In genomic region chr1:10046356-10047085, GRCh38 we compare ENCODE assay signal across 14 cellular contexts. TPM values are rescaled to one million over a fixed set of nuclear protein-coding genes. Genes with fewer than 3 reads are reported as not detected.
A peak's percentile ranks its signal among the peaks of the same experiment; 100 is the strongest.
DNase-seq lines count a peak whose midpoint lies in the region; ATAC-seq and TF ChIP-seq lines count a peak whose summit lies in the region.
"Had no signal": no experiment of that assay in that cellular context is flagged by ENCODE, and none has a peak within 500 bp of the region (broad histone marks: within the 10 kb centered on the region; RNA-seq: fewer than 3 reads in every experiment).

No MANE protein-coding gene starts in this region.

- POLR2A ChIA-PET in HEK293 (lab: Yijun Ruan, JAX), result no interaction called here
- POLR2A ChIA-PET in HEK293T (lab: Yijun Ruan, JAX), result no interaction called here

- TF ChIP-seq EP300 in stomach (IDR thresholded peaks at IDR 0.05), result no peak

- H3K4me1 ChIP-seq in HEK293 (ENCODE audit: control insufficient read depth, insufficient read depth, low read length) (no peaks in the 10 kb centered on the region), stomach (peaks cover 17 to 66% (median 28%) of the 10 kb centered on the region in 4 donors)

- CTCF ChIA-PET in HEK293 (lab: Yijun Ruan, JAX) (interaction anchor here (0.6 to 1.5 kb wide), 4 partner anchors 41 to 164 kb away, joined by 3 to 5 read pairs (median 3); partner anchors contain the start of gene KIF1B), HEK293T (lab: Yijun Ruan, JAX) (interaction anchor here (0.6 kb wide), 2 partner anchors 14 to 18 kb away, joined by 3 to 4 read pairs; partner anchors contain the start of gene UBE4B)

- H3K9me3 ChIP-seq in HEK293 (ENCODE audit: control insufficient read depth, insufficient read depth, low read depth, low read length) (no peaks in the 10 kb centered on the region), stomach (no peaks in the 10 kb centered on the region)
- H3K9me3 ChIP-seq: spleen had no signal

- H3K4me3 ChIP-seq in HEK293 (ENCODE audit: low read depth, low read length), result no peak overlapping the region
- no peak overlapping the region for H3K4me3 ChIP-seq in stomach
- H3K4me3 ChIP-seq: spleen had no signal

- peak; percentile 60 for DNase-seq in cerebellum (ENCODE audit: low spot score)
- no peak for DNase-seq in stomach
- DNase-seq in middle frontal gyrus (ENCODE audit: extremely low spot score, low spot score), result no peak
- no peak for DNase-seq in activated T-cell treated with anti-CD3 and anti-CD28 coated beads, Interleukin-2, amount 50 U/mL, for 48 hours
- no peak for DNase-seq in HEK293T (ENCODE audit: extremely low spot score)
- DNase-seq: activated CD4-positive, alpha-beta memory T cell treated with anti-CD3 and anti-CD28 coated beads, Interleukin-2, amount 10 ng/mL, durations not matched to agents 7 days and 5 days; activated naive CD4-positive, alpha-beta T cell treated with anti-CD3 and anti-CD28 coated beads, Interleukin-2, amount 50 U/mL, for 16 hours; CD8-positive, alpha-beta memory T cell; NCI-H510A; spleen had no signal

- 67 to 80% (median 70%) methylated on average over 8 of the region's 8 CpGs for WGBS in stomach, 5 donors

- TF ChIP-seq POLR2A in stomach (IDR thresholded peaks at IDR 0.05), result no peak

- peaks cover 0 to 12% of the 10 kb centered on the region in 2 experiments; a peak in 1 of 3 replicates for H3K36me3 ChIP-seq in HEK293 (ENCODE audit: control insufficient read depth in 2 of 2, insufficient read depth in 1 of 2, low read length in 2 of 2)
- H3K36me3 ChIP-seq in stomach, result peaks cover 0 to 49% (median 35%) of the 10 kb centered on the region in 4 donors

- ATAC-seq in GM21737 (IDR thresholded peaks at IDR 0.05; ENCODE audit: unreplicated experiment), result no peak

- intact Hi-C loops in stomach (cut with DNase I; ENCODE audit: low total_unique reads), result no loop called here

- H3K27me3 ChIP-seq in layer of hippocampus (ENCODE audit: control insufficient read depth, insufficient read depth, low read length) (no peaks in the 10 kb centered on the region), stomach (no peaks in the 10 kb centered on the region)
- H3K27me3 ChIP-seq: spleen had no signal

- TF ChIP-seq CTCF in HEK293 (tag by site-specific recombination; IDR thresholded peaks at IDR 0.05), result no peak
- no peak for TF ChIP-seq CTCF in stomach (IDR thresholded peaks at IDR 0.05)

- H3K27ac ChIP-seq in HEK293 (ENCODE audit: extremely low read depth, low read depth, low read length) (no peak overlapping the region), layer of hippocampus (ENCODE audit: low read depth, low read length) (peak overlapping the region; percentile 43), stomach (peak overlapping the region in 3 of 5 donors; percentile 41 to 66 (median 48))
- H3K27ac ChIP-seq: epithelial cell of prostate, spleen had no signal

TF ChIP-seq in HEK293, 187 proteins besides CTCF, POLR2A, EP300 and RAD21:
- TF ChIP-seq PRDM1 (tag by site-specific recombination; IDR thresholded peaks at IDR 0.05) (0 out of 2 replicates have a peak, but pooled peaks have one; percentile 4), ZNF558 (tag by site-specific recombination; IDR thresholded peaks at IDR 0.05) (no peak)

TF ChIP-seq in HEK293T, 16 proteins besides CTCF, POLR2A, EP300 and RAD21:
- TF ChIP-seq FOXK2 (IDR thresholded peaks at IDR 0.05), result no peak
- no peak for TF ChIP-seq TARDBP (IDR thresholded peaks at IDR 0.05)
- no peak for TF ChIP-seq L3MBTL2 (conservative IDR thresholded peaks at IDR 0.05)
- TF ChIP-seq FOXA1 (IDR thresholded peaks at IDR 0.05), result no peak
- no peak for TF ChIP-seq ARNT (IDR thresholded peaks at IDR 0.05)
- no peak for TF ChIP-seq ZNF384 (IDR thresholded peaks at IDR 0.05)

RNA-seq across cellular contexts. Expression of gene UBE4B, which starts 13.8 kb away (rescaled TPM):
- total RNA-seq in cerebellum (38.0 TPM), stomach (10 to 100 TPM; 37.1 to 82.9 (median 42.6) TPM)
- 10 to 100 TPM; 13.3 to 17.1 (median 15.6) TPM for polyA plus RNA-seq in stomach

RNA-seq across cellular contexts. Expression of gene RBP7, which starts 49.5 kb away (rescaled TPM):
- not detected for total RNA-seq in cerebellum
- total RNA-seq in stomach, result 1 to 10 TPM in 2 of 5 donors, not detected in 3; 3.5 to 6.2 TPM
- polyA plus RNA-seq in stomach, result 10 to 100 TPM; 16.1 to 24.8 (median 18.8) TPM
- total RNA-seq: activated CD4-positive, alpha-beta memory T cell treated with anti-CD3 and anti-CD28 coated beads, Interleukin-2, amount 10 ng/mL, durations not matched to agents 7 days and 5 days; CD8-positive, alpha-beta memory T cell had no signal
- polyA plus RNA-seq: CD8-positive, alpha-beta memory T cell had no signal
